In genomic region chr16:58379736-58380135, GRCh38 we compare ENCODE assay signal across 27 cellular contexts.
"Had no signal": no experiment of that assay in that cellular context is flagged by ENCODE, and none has a peak within 500 bp of the region (broad histone marks: within the 10 kb centered on the region; RNA-seq: fewer than 3 reads in every experiment).

No MANE protein-coding gene starts in this region.

- ATAC-seq: esophagus mucosa; gastrocnemius medialis; heart right ventricle; left colon; left lobe of liver; lower lobe of right lung; mucosa of descending colon; naive thymus-derived CD8-positive, alpha-beta T cell had no signal

- DNase-seq: dermis blood vessel endothelial cell; dorsolateral prefrontal cortex; effector CD4-positive, alpha-beta T cell; effector memory CD4-positive, alpha-beta T cell; erythroblast; esophagus squamous epithelium; foreskin fibroblast; foreskin melanocyte; gastrocnemius medialis; glutamatergic neuron; head of caudate nucleus; heart right ventricle; hippocampal formation; immature natural killer cell; islet precursor cell; kidney; kidney glomerular epithelial cell; left colon; left ventricle myocardium inferior; lower lobe of right lung; mesenchymal stem cell; mucosa of descending colon; naive B cell; naive thymus-derived CD8-positive, alpha-beta T cell had no signal

- H3K4me3 ChIP-seq: coronary artery, dorsolateral prefrontal cortex, esophagus squamous epithelium, gastrocnemius medialis, heart right ventricle, left ventricle myocardium inferior, lower lobe of right lung, mucosa of descending colon had no signal
